11 cellular contexts compared by ENCODE assay signal in the genomic region with DNA sequence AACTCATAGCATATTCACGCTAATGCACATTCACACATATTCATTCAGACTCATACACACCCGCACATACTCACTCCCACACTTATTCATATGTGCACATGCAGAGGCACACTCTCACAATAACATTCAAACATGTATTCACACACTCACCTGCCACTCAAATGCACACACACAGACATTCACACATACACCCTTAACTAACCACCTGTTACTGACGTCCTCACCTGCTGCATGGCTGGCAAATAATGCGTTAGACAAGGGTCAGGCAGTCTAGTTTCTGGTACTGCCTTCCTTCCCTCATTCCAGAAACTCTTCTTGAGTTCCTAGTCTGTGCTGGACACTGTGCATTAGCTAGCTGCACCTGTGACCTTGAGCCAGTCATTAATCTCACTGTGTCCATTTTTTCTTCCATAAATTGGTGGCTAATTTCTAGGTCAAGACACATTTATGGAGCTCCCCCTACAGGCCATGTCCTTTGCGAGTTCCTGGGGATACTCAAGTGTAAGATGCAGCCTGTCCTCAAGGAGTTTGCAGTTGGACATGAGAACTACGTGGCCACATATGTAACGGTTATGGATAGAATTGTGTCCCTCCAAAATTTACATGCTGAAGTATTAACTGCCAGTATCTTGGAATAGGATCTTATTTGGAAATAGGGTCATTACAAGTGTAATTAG. TPM values are rescaled to one million over a fixed set of nuclear protein-coding genes. Genes with fewer than 3 reads are reported as not detected.
A peak's percentile ranks its signal among the peaks of the same experiment; 100 is the strongest.
DNase-seq lines count a peak whose midpoint lies in the region; ATAC-seq and TF ChIP-seq lines count a peak whose summit lies in the region.
"Had no signal": no experiment of that assay in that cellular context is flagged by ENCODE, and none has a peak within 500 bp of the region (broad histone marks: within the 10 kb centered on the region; RNA-seq: fewer than 3 reads in every experiment).

No MANE protein-coding gene starts in this region.

- intact Hi-C loops in activated CD8-positive, alpha-beta T cell treated with anti-CD3 and anti-CD28 coated beads for 36 hours (cut with micrococcal nuclease), result no loop called here
- intact Hi-C loops in right cardiac atrium (cut with DNase I), result no loop called here

- H3K9me3 ChIP-seq in neural progenitor cell (ENCODE audit: low read depth) (no peaks in the 10 kb centered on the region), right cardiac atrium (ENCODE audit: control insufficient read depth, low read length) (no peaks in the 10 kb centered on the region), osteoblast (ENCODE audit: low read depth, low read length) (no peaks in the 10 kb centered on the region)
- H3K9me3 ChIP-seq: body of pancreas, upper lobe of right lung had no signal

- H4K20me1 ChIP-seq in neural progenitor cell (ENCODE audit: low read depth) (no peaks in the 10 kb centered on the region), osteoblast (ENCODE audit: insufficient read depth, low read length) (no peaks in the 10 kb centered on the region)

- no peak overlapping the region for H3K4me3 ChIP-seq in neural progenitor cell
- H3K4me3 ChIP-seq in right cardiac atrium (ENCODE audit: low read length), result no peak overlapping the region
- no peak overlapping the region for H3K4me3 ChIP-seq in osteoblast (ENCODE audit: insufficient read depth, low read length)
- H3K4me3 ChIP-seq: body of pancreas, upper lobe of right lung had no signal

- no peak overlapping the region for H3K27ac Mint-ChIP-seq in activated CD8-positive, alpha-beta T cell treated with anti-CD3 and anti-CD28 coated beads for 36 hours
- no peak overlapping the region for H3K27ac Mint-ChIP-seq in activated CD8-positive, alpha-beta T cell treated with anti-CD3 and anti-CD28 coated beads, Interleukin-2, amount 10 ng/mL, durations not matched to agents 7 days and 5 days
- H3K27ac Mint-ChIP-seq in neural progenitor cell (no peak overlapping the region), immature natural killer cell (no peak overlapping the region)
- H3K27ac Mint-ChIP-seq: activated T-cell treated with anti-CD3 and anti-CD28 coated beads, Interleukin-2, amount 50 U/mL, for 24 hours had no signal

- peaks cover 2% of the 10 kb centered on the region for H3K27me3 Mint-ChIP-seq in activated CD8-positive, alpha-beta T cell treated with anti-CD3 and anti-CD28 coated beads for 36 hours
- peaks cover 2% of the 10 kb centered on the region for H3K27me3 Mint-ChIP-seq in activated CD8-positive, alpha-beta T cell treated with anti-CD3 and anti-CD28 coated beads, Interleukin-2, amount 10 ng/mL, durations not matched to agents 7 days and 5 days (ENCODE audit: low read depth)
- H3K27me3 Mint-ChIP-seq in neural progenitor cell (ENCODE audit: insufficient read depth, low read depth) (peaks cover 4% of the 10 kb centered on the region), immature natural killer cell (ENCODE audit: low read depth in 3 of 3) (peaks cover 0 to 6% (median 6%) of the 10 kb centered on the region in 3 donors)

- peak; percentile 35 for TF ChIP-seq CTCF in activated CD8-positive, alpha-beta T cell treated with anti-CD3 and anti-CD28 coated beads for 36 hours (IDR thresholded peaks at IDR 0.05)
- TF ChIP-seq CTCF in VCaP (conservative IDR thresholded peaks at IDR 0.05), result peak; percentile 50; the same call in 1 of the 2 replicates
- TF ChIP-seq CTCF in neural progenitor cell (IDR thresholded peaks at IDR 0.05), result peak; percentile 50
- TF ChIP-seq CTCF in osteoblast (IDR thresholded peaks at IDR 0.05; ENCODE audit: extremely low read depth, low read depth, low read length), result no peak

- H3K4me1 ChIP-seq in neural progenitor cell, result peaks cover 4% of the 10 kb centered on the region
- no peaks in the 10 kb centered on the region for H3K4me1 ChIP-seq in right cardiac atrium (ENCODE audit: control insufficient read depth, insufficient read depth, low read length)
- no peaks in the 10 kb centered on the region for H3K4me1 ChIP-seq in osteoblast (ENCODE audit: insufficient read depth, low read length)
- H3K4me1 ChIP-seq: body of pancreas, upper lobe of right lung had no signal

- CTCF ChIA-PET in activated CD8-positive, alpha-beta T cell treated with anti-CD3 and anti-CD28 coated beads for 36 hours (lab: Charles Lee), result interaction anchor here (1.3 kb wide), 1 partner anchor 9 kb away, joined by 3 read pairs; no protein-coding TSS in a partner anchor
- CTCF ChIA-PET in activated CD8-positive, alpha-beta T cell treated with anti-CD3 and anti-CD28 coated beads, Interleukin-2, amount 10 ng/mL, durations not matched to agents 7 days and 5 days (lab: Charles Lee), result interaction anchor here (1.5 kb wide), 1 partner anchor 38 kb away, joined by 5 read pairs; no protein-coding TSS in a partner anchor

- no peak overlapping the region for H3K4me3 Mint-ChIP-seq in activated CD8-positive, alpha-beta T cell treated with anti-CD3 and anti-CD28 coated beads for 36 hours
- H3K4me3 Mint-ChIP-seq in activated CD8-positive, alpha-beta T cell treated with anti-CD3 and anti-CD28 coated beads, Interleukin-2, amount 10 ng/mL, durations not matched to agents 7 days and 5 days, result no peak overlapping the region
- H3K4me3 Mint-ChIP-seq in neural progenitor cell (no peak overlapping the region), immature natural killer cell (no peak overlapping the region)
- H3K4me3 Mint-ChIP-seq: activated T-cell treated with anti-CD3 and anti-CD28 coated beads, Interleukin-2, amount 50 U/mL, for 24 hours had no signal

- no peak overlapping the region for H3K4me2 ChIP-seq in neural progenitor cell
- no peak overlapping the region for H3K4me2 ChIP-seq in osteoblast (ENCODE audit: insufficient read depth, low read length)

- POLR2A ChIA-PET in activated CD8-positive, alpha-beta T cell treated with anti-CD3 and anti-CD28 coated beads for 36 hours (lab: Charles Lee), result no interaction called here
- POLR2A ChIA-PET in activated CD8-positive, alpha-beta T cell treated with anti-CD3 and anti-CD28 coated beads, Interleukin-2, amount 10 ng/mL, durations not matched to agents 7 days and 5 days (lab: Charles Lee), result no interaction called here

- 74% methylated on average over 7 of the region's 7 CpGs for WGBS in right cardiac atrium

- no peaks in the 10 kb centered on the region for H3K4me1 Mint-ChIP-seq in activated CD8-positive, alpha-beta T cell treated with anti-CD3 and anti-CD28 coated beads for 36 hours (ENCODE audit: low read depth)
- no peaks in the 10 kb centered on the region for H3K4me1 Mint-ChIP-seq in activated CD8-positive, alpha-beta T cell treated with anti-CD3 and anti-CD28 coated beads, Interleukin-2, amount 10 ng/mL, durations not matched to agents 7 days and 5 days (ENCODE audit: low read depth)
- H3K4me1 Mint-ChIP-seq in neural progenitor cell (peaks cover 4% of the 10 kb centered on the region), immature natural killer cell (no peaks in the 10 kb centered on the region)

- H3K36me3 ChIP-seq in neural progenitor cell, result no peaks in the 10 kb centered on the region
- no peaks in the 10 kb centered on the region for H3K36me3 ChIP-seq in osteoblast (ENCODE audit: insufficient read depth, low read length)
- H3K36me3 ChIP-seq: upper lobe of right lung had no signal

- H2AFZ ChIP-seq in neural progenitor cell (replicated peaks), result no peak overlapping the region
- H2AFZ ChIP-seq in osteoblast (ENCODE audit: low read length), result no peak overlapping the region

- no peaks in the 10 kb centered on the region for H3K36me3 Mint-ChIP-seq in activated CD8-positive, alpha-beta T cell treated with anti-CD3 and anti-CD28 coated beads for 36 hours (ENCODE audit: low read depth)
- no peaks in the 10 kb centered on the region for H3K36me3 Mint-ChIP-seq in activated CD8-positive, alpha-beta T cell treated with anti-CD3 and anti-CD28 coated beads, Interleukin-2, amount 10 ng/mL, durations not matched to agents 7 days and 5 days (ENCODE audit: low read depth)
- H3K36me3 Mint-ChIP-seq in neural progenitor cell (no peaks in the 10 kb centered on the region), immature natural killer cell (no peaks in the 10 kb centered on the region)

- ATAC-seq in activated CD8-positive, alpha-beta T cell treated with anti-CD3 and anti-CD28 coated beads for 36 hours, result no peak
- ATAC-seq in activated CD8-positive, alpha-beta T cell treated with anti-CD3 and anti-CD28 coated beads, Interleukin-2, amount 10 ng/mL, durations not matched to agents 7 days and 5 days, result no peak
- ATAC-seq in right cardiac atrium, result no peak
- ATAC-seq: body of pancreas, upper lobe of right lung had no signal

- TF ChIP-seq EP300 in Ishikawa (IDR thresholded peaks at IDR 0.05; ENCODE audit: borderline replicate concordance), result no peak

- no peaks in the 10 kb centered on the region for H3F3A ChIP-seq in neural progenitor cell (ENCODE audit: low read depth)

- H3K27me3 ChIP-seq in neural progenitor cell (peaks cover 2% of the 10 kb centered on the region), right cardiac atrium (ENCODE audit: control insufficient read depth, insufficient read depth) (peaks cover 2% of the 10 kb centered on the region), osteoblast (ENCODE audit: insufficient read depth, low read length) (no peaks in the 10 kb centered on the region)
- H3K27me3 ChIP-seq: body of pancreas had no signal

- H3K79me2 ChIP-seq in neural progenitor cell (ENCODE audit: low read depth), result no peaks in the 10 kb centered on the region
- H3K79me2 ChIP-seq in osteoblast (ENCODE audit: insufficient read depth, low read length), result no peaks in the 10 kb centered on the region

- H3K27ac ChIP-seq in VCaP, result no peak overlapping the region
- H3K27ac ChIP-seq in neural progenitor cell, result no peak overlapping the region
- H3K27ac ChIP-seq in right cardiac atrium (ENCODE audit: low read length), result no peak overlapping the region
- no peak overlapping the region for H3K27ac ChIP-seq in osteoblast (ENCODE audit: low read depth, low read length)
- H3K27ac ChIP-seq: body of pancreas, upper lobe of right lung had no signal

- no peak overlapping the region for H3K9ac ChIP-seq in neural progenitor cell

- H3K9me3 Mint-ChIP-seq in activated CD8-positive, alpha-beta T cell treated with anti-CD3 and anti-CD28 coated beads for 36 hours, result no peaks in the 10 kb centered on the region
- no peaks in the 10 kb centered on the region for H3K9me3 Mint-ChIP-seq in activated CD8-positive, alpha-beta T cell treated with anti-CD3 and anti-CD28 coated beads, Interleukin-2, amount 10 ng/mL, durations not matched to agents 7 days and 5 days (ENCODE audit: insufficient read depth)
- H3K9me3 Mint-ChIP-seq in neural progenitor cell, result no peaks in the 10 kb centered on the region
- H3K9me3 Mint-ChIP-seq in immature natural killer cell, result no peaks in the 10 kb centered on the region
- H3K9me3 Mint-ChIP-seq: activated T-cell treated with anti-CD3 and anti-CD28 coated beads, Interleukin-2, amount 50 U/mL, for 24 hours had no signal

- peak; percentile 29 for DNase-seq in activated CD8-positive, alpha-beta T cell treated with anti-CD3 and anti-CD28 coated beads for 36 hours
- DNase-seq in activated CD8-positive, alpha-beta T cell treated with anti-CD3 and anti-CD28 coated beads, Interleukin-2, amount 10 ng/mL, durations not matched to agents 7 days and 5 days, result no peak
- DNase-seq in neural progenitor cell (ENCODE audit: low spot score) (no peak), right cardiac atrium (no peak), immature natural killer cell (no peak), osteoblast (ENCODE audit: insufficient read length, low spot score, missing footprints) (no peak)
- DNase-seq: activated T-cell treated with anti-CD3 and anti-CD28 coated beads, Interleukin-2, amount 50 U/mL, for 24 hours; body of pancreas; upper lobe of right lung had no signal

- peak; percentile 18; the same call in 1 of the 2 replicates for TF ChIP-seq RAD21 in Ishikawa (IDR thresholded peaks at IDR 0.05; ENCODE audit: low read depth)

RNA-seq across cellular contexts. Expression of a gene that starts 34.5 kb away (rescaled TPM):
- total RNA-seq in activated CD8-positive, alpha-beta T cell treated with anti-CD3 and anti-CD28 coated beads for 36 hours, result not detected
- total RNA-seq in activated CD8-positive, alpha-beta T cell treated with anti-CD3 and anti-CD28 coated beads, Interleukin-2, amount 10 ng/mL, durations not matched to agents 7 days and 5 days, result not detected
- total RNA-seq in neural progenitor cell (ENCODE audit: low replicate concordance) (0.22 and 0.31 TPM in 2 replicates), right cardiac atrium (under 1 TPM; 0.17 to 0.40 (median 0.29) TPM), osteoblast (not detected in 2 replicates)
- polyA plus RNA-seq in right cardiac atrium (0.11 TPM), immature natural killer cell (1 to 10 TPM in 1 of 3 donors, under 1 TPM in 1, not detected in 1; 0.20 to 1.7 TPM)
